ENCODE assay signal across 8 cellular contexts in the genomic region with DNA sequence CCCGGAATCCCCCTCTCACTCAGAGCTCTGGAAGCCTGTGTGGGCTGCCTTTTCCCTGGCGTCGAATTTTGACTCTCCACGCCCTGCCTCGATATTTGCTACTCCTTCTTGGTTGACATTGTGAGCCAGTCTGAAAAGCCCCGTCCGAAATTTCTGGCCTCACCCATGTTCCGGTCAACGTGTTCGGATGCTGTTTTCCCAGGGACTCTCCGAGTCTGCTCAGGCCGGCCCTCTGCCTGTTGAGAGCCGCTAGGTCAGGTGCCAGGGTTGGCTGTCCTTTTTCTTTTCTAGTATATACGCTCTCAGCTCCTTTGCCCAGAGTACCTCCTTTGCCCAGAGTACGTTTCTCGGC. TPM values are rescaled to one million over a fixed set of nuclear protein-coding genes. Genes with fewer than 3 reads are reported as not detected.
DNase-seq lines count a peak whose midpoint lies in the region; ATAC-seq and TF ChIP-seq lines count a peak whose summit lies in the region.

No MANE protein-coding gene starts in this region.

- DNase-seq in A172 (ENCODE audit: low spot score) = peak; percentile 43
- peak; percentile 47 for DNase-seq in GM03348 (ENCODE audit: low spot score)
- DNase-seq in SK-N-DZ (ENCODE audit: low spot score) = peak; percentile 53
- peak; percentile 64 for DNase-seq in endothelial cell (ENCODE audit: low spot score)
- no peak for DNase-seq in memory B cell (ENCODE audit: low spot score in 2 of 2)
- peak in 1 of 2 donors; percentile 49 for DNase-seq in tibial nerve (ENCODE audit: low spot score in 2 of 2)

- H3K27ac Mint-ChIP-seq in endothelial cell (ENCODE audit: unreplicated experiment) (peak overlapping the region; percentile 98), memory B cell (no peak overlapping the region)

- H3K27me3 Mint-ChIP-seq in endothelial cell (ENCODE audit: unreplicated experiment) = peaks cover 24% of the 10 kb centered on the region
- H3K27me3 Mint-ChIP-seq in memory B cell = peaks cover 15% of the 10 kb centered on the region

- peak overlapping the region; percentile 65 to 96 (median 96) for H3K4me3 ChIP-seq in tibial nerve

- 3 to 5% methylated on average over 16 of the region's 16 CpGs for WGBS in tibial nerve, 2 donors

- TF ChIP-seq CTCF in endothelial cell (IDR thresholded peaks at IDR 0.05; ENCODE audit: unreplicated experiment) (no peak), tibial nerve (IDR thresholded peaks at IDR 0.05) (peak; percentile 16 to 54 (median 41))

- no peaks in the 10 kb centered on the region for H3K9me3 Mint-ChIP-seq in endothelial cell (ENCODE audit: unreplicated experiment)
- no peaks in the 10 kb centered on the region for H3K9me3 Mint-ChIP-seq in memory B cell

- H3K36me3 Mint-ChIP-seq in endothelial cell (ENCODE audit: low read depth, unreplicated experiment) (peaks cover 17% of the 10 kb centered on the region), memory B cell (no peaks in the 10 kb centered on the region)

- no peaks in the 10 kb centered on the region for H3K9me3 ChIP-seq in tibial nerve

- H3K4me3 Mint-ChIP-seq in endothelial cell (ENCODE audit: unreplicated experiment) = peak overlapping the region; percentile 99
- H3K4me3 Mint-ChIP-seq in memory B cell = peak overlapping the region; percentile 84

- peak; percentile 25 for ATAC-seq in HG03432 (IDR thresholded peaks at IDR 0.05; ENCODE audit: unreplicated experiment)
- no peak for ATAC-seq in memory B cell (ENCODE audit: low read depth)
- no peak for ATAC-seq in GM18858 (IDR thresholded peaks at IDR 0.05; ENCODE audit: unreplicated experiment)

- TF ChIP-seq POLR2A in tibial nerve (IDR thresholded peaks at IDR 0.05) = no peak

- H3K27ac ChIP-seq in tibial nerve = peak overlapping the region in 3 of 4 donors; percentile 45 to 98 (median 69)

- peaks cover 0 to 17% (median 4%) of the 10 kb centered on the region in 4 donors for H3K4me1 ChIP-seq in tibial nerve

- H3K4me1 Mint-ChIP-seq in endothelial cell (ENCODE audit: unreplicated experiment) (peaks cover 37% of the 10 kb centered on the region), memory B cell (peaks cover 15% of the 10 kb centered on the region)

- TF ChIP-seq EP300 in tibial nerve (IDR thresholded peaks at IDR 0.05) = no peak

- no peaks in the 10 kb centered on the region for H3K27me3 ChIP-seq in tibial nerve

- H3K36me3 ChIP-seq in tibial nerve = no peaks in the 10 kb centered on the region

RNA-seq across cellular contexts. Expression of gene DGKH, which starts 6.8 kb away (rescaled TPM):
- total RNA-seq in A172 (2014; rRNA removed; shearing (Covaris generic)) = 3.8 and 5.3 TPM in 2 replicates
- 5.8 and 6.9 TPM in 2 replicates for polyA plus RNA-seq in SK-N-DZ (2014; cell fraction: cytosol; rRNA removed)
- polyA plus RNA-seq in SK-N-DZ (2014; cell fraction: nucleus; rRNA removed) = 10.0 and 10.7 TPM in 2 replicates
- 45.1 TPM for total RNA-seq in endothelial cell (ENCODE audit: unreplicated experiment)
- 10 to 100 TPM in 3 of 4 donors, 1 to 10 TPM in 1; 9.6 to 14.5 (median 12.3) TPM for total RNA-seq in tibial nerve

Comparison
In these comparisons a context has a peak if more than half of its experiments do, and no peak if none do; other contexts are left out.
1. DNase-seq: peak in A172 (single experiment), GM03348 (single experiment), SK-N-DZ (single experiment) and endothelial cell (single experiment); none in memory B cell (0 of 2).